In the genomic region with DNA sequence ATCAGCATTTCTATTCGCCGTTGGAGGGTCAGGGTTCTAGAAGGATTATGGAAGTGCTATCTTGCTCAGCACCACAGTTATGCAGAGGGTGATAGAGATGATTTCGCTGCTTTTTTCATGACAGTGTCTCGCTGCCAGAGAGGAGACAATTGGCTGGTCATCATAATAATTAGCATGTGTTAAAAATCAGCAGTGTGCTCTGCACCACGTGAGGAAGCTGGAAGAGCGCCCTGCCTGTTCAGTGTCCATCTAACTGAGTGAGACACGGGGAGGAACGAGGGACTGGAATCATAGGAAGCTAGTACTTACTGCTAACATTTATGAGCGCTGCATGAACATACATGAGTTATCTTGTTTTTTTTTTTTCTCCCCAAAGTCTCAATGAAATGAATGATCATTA, we compare ENCODE assay signal across 16 cellular contexts.
"Had no signal": no experiment of that assay in that cellular context is flagged by ENCODE, and none has a peak within 500 bp of the region (broad histone marks: within the 10 kb centered on the region; RNA-seq: fewer than 3 reads in every experiment).

No MANE protein-coding gene starts in this region.

- H3K4me3 Mint-ChIP-seq: activated CD4-positive, alpha-beta memory T cell treated with anti-CD3 and anti-CD28 coated beads for 36 hours; activated CD4-positive, alpha-beta T cell treated with anti-CD3 and anti-CD28 coated beads for 36 hours; activated CD8-positive, alpha-beta memory T cell treated with anti-CD3 and anti-CD28 coated beads, Interleukin-2, amount 10 ng/mL, durations not matched to agents 7 days and 5 days; activated naive CD4-positive, alpha-beta T cell treated with anti-CD3 and anti-CD28 coated beads, Interleukin-2, amount 10 ng/mL, durations not matched to agents 7 days and 5 days; immature natural killer cell; naive B cell; neural progenitor cell; stimulated activated naive B cell treated with anti-CD40 and anti-IgM and Interleukin-4, amounts not matched to agents 10 μg/mL and 1 μg/mL and 100 μg/mL, for 72 hours; T-helper 17 cell had no signal

- DNase-seq: activated CD4-positive, alpha-beta memory T cell treated with anti-CD3 and anti-CD28 coated beads for 36 hours; activated CD4-positive, alpha-beta T cell treated with anti-CD3 and anti-CD28 coated beads for 36 hours; activated CD8-positive, alpha-beta memory T cell treated with anti-CD3 and anti-CD28 coated beads, Interleukin-2, amount 10 ng/mL, durations not matched to agents 7 days and 5 days; activated naive CD4-positive, alpha-beta T cell treated with anti-CD3 and anti-CD28 coated beads, Interleukin-2, amount 10 ng/mL, durations not matched to agents 7 days and 5 days; activated T-cell treated with anti-CD3 and anti-CD28 coated beads, Interleukin-2, amount 50 U/mL, for 1 hour; immature natural killer cell; naive B cell; pancreas; retina; stimulated activated CD4-positive, alpha-beta T cell treated with anti-CD3 and anti-CD28 coated beads, Interleukin-15, amount 100 ng/mL, for 24 hours; stimulated activated CD4-positive, alpha-beta T cell treated with anti-CD3 and anti-CD28 coated beads, Interleukin-4, amount 100 ng/mL, for 1 hour; stimulated activated naive B cell treated with anti-CD40 and anti-IgM and Interleukin-4, amounts not matched to agents 10 μg/mL and 1 μg/mL and 100 μg/mL, for 72 hours; T-helper 17 cell; uterus had no signal

- H3K36me3 Mint-ChIP-seq: activated CD4-positive, alpha-beta memory T cell treated with anti-CD3 and anti-CD28 coated beads for 36 hours; activated CD8-positive, alpha-beta memory T cell treated with anti-CD3 and anti-CD28 coated beads, Interleukin-2, amount 10 ng/mL, durations not matched to agents 7 days and 5 days; activated naive CD4-positive, alpha-beta T cell treated with anti-CD3 and anti-CD28 coated beads, Interleukin-2, amount 10 ng/mL, durations not matched to agents 7 days and 5 days; immature natural killer cell; naive B cell; neural progenitor cell; stimulated activated naive B cell treated with anti-CD40 and anti-IgM and Interleukin-4, amounts not matched to agents 10 μg/mL and 1 μg/mL and 100 μg/mL, for 72 hours had no signal

- H3K9me3 Mint-ChIP-seq: activated CD4-positive, alpha-beta memory T cell treated with anti-CD3 and anti-CD28 coated beads for 36 hours; activated naive CD4-positive, alpha-beta T cell treated with anti-CD3 and anti-CD28 coated beads, Interleukin-2, amount 10 ng/mL, durations not matched to agents 7 days and 5 days; neural progenitor cell had no signal

- H3K27me3 Mint-ChIP-seq: activated CD8-positive, alpha-beta memory T cell treated with anti-CD3 and anti-CD28 coated beads, Interleukin-2, amount 10 ng/mL, durations not matched to agents 7 days and 5 days; activated naive CD4-positive, alpha-beta T cell treated with anti-CD3 and anti-CD28 coated beads, Interleukin-2, amount 10 ng/mL, durations not matched to agents 7 days and 5 days; stimulated activated naive B cell treated with anti-CD40 and anti-IgM and Interleukin-4, amounts not matched to agents 10 μg/mL and 1 μg/mL and 100 μg/mL, for 72 hours had no signal

- H3K4me1 Mint-ChIP-seq: activated CD4-positive, alpha-beta T cell treated with anti-CD3 and anti-CD28 coated beads for 36 hours; activated CD8-positive, alpha-beta memory T cell treated with anti-CD3 and anti-CD28 coated beads, Interleukin-2, amount 10 ng/mL, durations not matched to agents 7 days and 5 days; activated naive CD4-positive, alpha-beta T cell treated with anti-CD3 and anti-CD28 coated beads, Interleukin-2, amount 10 ng/mL, durations not matched to agents 7 days and 5 days; immature natural killer cell; naive B cell; neural progenitor cell; stimulated activated naive B cell treated with anti-CD40 and anti-IgM and Interleukin-4, amounts not matched to agents 10 μg/mL and 1 μg/mL and 100 μg/mL, for 72 hours; T-helper 17 cell had no signal

- H3K27ac Mint-ChIP-seq: activated CD4-positive, alpha-beta memory T cell treated with anti-CD3 and anti-CD28 coated beads for 36 hours; activated CD4-positive, alpha-beta T cell treated with anti-CD3 and anti-CD28 coated beads for 36 hours; activated CD8-positive, alpha-beta memory T cell treated with anti-CD3 and anti-CD28 coated beads, Interleukin-2, amount 10 ng/mL, durations not matched to agents 7 days and 5 days; activated naive CD4-positive, alpha-beta T cell treated with anti-CD3 and anti-CD28 coated beads, Interleukin-2, amount 10 ng/mL, durations not matched to agents 7 days and 5 days; immature natural killer cell; naive B cell; neural progenitor cell; stimulated activated naive B cell treated with anti-CD40 and anti-IgM and Interleukin-4, amounts not matched to agents 10 μg/mL and 1 μg/mL and 100 μg/mL, for 72 hours; T-helper 17 cell had no signal

- H3K27ac ChIP-seq: neural progenitor cell, pancreas, tibial nerve, uterus had no signal
